ENCODE assay signal across 21 cellular contexts in genomic region chr7:133904766-133905165, GRCh38.
"Had no signal": no experiment of that assay in that cellular context is flagged by ENCODE, and none has a peak within 500 bp of the region (broad histone marks: within the 10 kb centered on the region; RNA-seq: fewer than 3 reads in every experiment).

No MANE protein-coding gene starts in this region.

- ATAC-seq: effector memory CD8-positive, alpha-beta T cell; foreskin keratinocyte; heart right ventricle; left lobe of liver; mucosa of descending colon; natural killer cell; pancreas; right cardiac atrium had no signal

- DNase-seq: effector memory CD8-positive, alpha-beta T cell; esophagus squamous epithelium; foreskin keratinocyte; heart right ventricle; hypothalamus; islet precursor cell; mammary epithelial cell; mucosa of descending colon; natural killer cell; nucleus accumbens; pancreas; right cardiac atrium; small intestine; stimulated activated CD4-positive, alpha-beta T cell treated with anti-CD3 and anti-CD28 coated beads, Interleukin-12 subunit alpha, Interleukin-12 subunit beta, amount 100 ng/mL, for 4 hours; stimulated activated naive CD4-positive, alpha-beta T cell; stomach; substantia nigra; trophoblast cell had no signal

- H3K4me3 Mint-ChIP-seq: effector memory CD8-positive, alpha-beta T cell; natural killer cell; neural crest cell had no signal

- H3K27ac Mint-ChIP-seq: effector memory CD8-positive, alpha-beta T cell; natural killer cell; progenitor cell of endocrine pancreas had no signal

- H3K27me3 Mint-ChIP-seq: effector memory CD8-positive, alpha-beta T cell; progenitor cell of endocrine pancreas had no signal

- H3K9me3 Mint-ChIP-seq: effector memory CD8-positive, alpha-beta T cell; natural killer cell; neural crest cell had no signal

- H3K4me1 Mint-ChIP-seq: neural crest cell had no signal

- H3K36me3 Mint-ChIP-seq: natural killer cell had no signal
